32 cellular contexts compared by ENCODE assay signal in genomic region chr11:70483940-70484339, GRCh38.
"Had no signal": no experiment of that assay in that cellular context is flagged by ENCODE, and none has a peak within 500 bp of the region (broad histone marks: within the 10 kb centered on the region; RNA-seq: fewer than 3 reads in every experiment).

No MANE protein-coding gene starts in this region.

- H3K4me3 Mint-ChIP-seq: activated B cell treated with CpG ODN at 0.5 μM for 24 hours; activated CD8-positive, alpha-beta memory T cell treated with anti-CD3 and anti-CD28 coated beads, Interleukin-2, amount 10 ng/mL, durations not matched to agents 7 days and 5 days; activated CD8-positive, alpha-beta T cell treated with anti-CD3 and anti-CD28 coated beads, Interleukin-2, amount 10 ng/mL, durations not matched to agents 7 days and 5 days; activated naive CD4-positive, alpha-beta T cell treated with anti-CD3 and anti-CD28 coated beads, Interleukin-2, amount 50 U/mL, for 24 hours; activated naive CD8-positive, alpha-beta T cell treated with anti-CD3 and anti-CD28 coated beads, Interleukin-2, amount 50 U/mL, for 24 hours; effector memory CD8-positive, alpha-beta T cell; naive B cell; nephron progenitor cell; stimulated activated memory B cell treated with anti-CD40 and anti-IgM and Interleukin-4, amounts not matched to agents 10 μg/mL and 1 μg/mL and 100 μg/mL, for 72 hours; stimulated activated naive CD8-positive, alpha-beta T cell treated with anti-CD3 and anti-CD28 coated beads, Interleukin-15, amount 100 ng/mL, for 72 hours; type B pancreatic cell had no signal

- H3K9me3 ChIP-seq: gastrocnemius medialis, left ventricle myocardium inferior, psoas muscle, right atrium auricular region, uterus had no signal

- H3K27me3 Mint-ChIP-seq: activated CD8-positive, alpha-beta memory T cell treated with anti-CD3 and anti-CD28 coated beads, Interleukin-2, amount 10 ng/mL, durations not matched to agents 7 days and 5 days; activated naive CD4-positive, alpha-beta T cell treated with anti-CD3 and anti-CD28 coated beads, Interleukin-2, amount 50 U/mL, for 24 hours; type B pancreatic cell had no signal

- H3K27me3 ChIP-seq: gastrocnemius medialis, hepatocyte, right atrium auricular region, uterus had no signal

- H3K9me3 Mint-ChIP-seq: activated B cell treated with CpG ODN at 0.5 μM for 24 hours; activated naive CD4-positive, alpha-beta T cell treated with anti-CD3 and anti-CD28 coated beads, Interleukin-2, amount 50 U/mL, for 24 hours; activated naive CD8-positive, alpha-beta T cell treated with anti-CD3 and anti-CD28 coated beads, Interleukin-2, amount 50 U/mL, for 24 hours; activated T-helper 2 cell treated with anti-CD3 and anti-CD28 coated beads, Interferon-gamma antibody, Interleukin-2, Interleukin-4, amounts not matched to agents 10 μg/mL and 5 μg/mL and 100 μg/mL, durations not matched to agents 14 hours and 24 hours and 36 hours; effector memory CD8-positive, alpha-beta T cell; stimulated activated memory B cell treated with anti-CD40 and anti-IgM and Interleukin-4, amounts not matched to agents 10 μg/mL and 1 μg/mL and 100 μg/mL, for 72 hours; stimulated activated naive CD8-positive, alpha-beta T cell treated with anti-CD3 and anti-CD28 coated beads, Interleukin-15, amount 100 ng/mL, for 72 hours; type B pancreatic cell had no signal

- H3K36me3 Mint-ChIP-seq: activated CD8-positive, alpha-beta memory T cell treated with anti-CD3 and anti-CD28 coated beads, Interleukin-2, amount 10 ng/mL, durations not matched to agents 7 days and 5 days; activated naive CD4-positive, alpha-beta T cell treated with anti-CD3 and anti-CD28 coated beads, Interleukin-2, amount 50 U/mL, for 24 hours; naive B cell; stimulated activated memory B cell treated with anti-CD40 and anti-IgM and Interleukin-4, amounts not matched to agents 10 μg/mL and 1 μg/mL and 100 μg/mL, for 72 hours had no signal

- H3K36me3 ChIP-seq: gastrocnemius medialis, left ventricle myocardium inferior, right atrium auricular region, uterus had no signal

- H3K4me3 ChIP-seq: gastrocnemius medialis, hepatocyte, left ventricle myocardium inferior, psoas muscle, right atrium auricular region, smooth muscle cell, uterus had no signal

- H3K4me1 ChIP-seq: parathyroid adenoma had no signal

- H3K27ac ChIP-seq: gastrocnemius medialis, hepatocyte, parathyroid adenoma, psoas muscle, uterus had no signal

- H3K27ac Mint-ChIP-seq: activated B cell treated with CpG ODN at 0.5 μM for 24 hours; activated CD8-positive, alpha-beta memory T cell treated with anti-CD3 and anti-CD28 coated beads, Interleukin-2, amount 10 ng/mL, durations not matched to agents 7 days and 5 days; activated CD8-positive, alpha-beta T cell treated with anti-CD3 and anti-CD28 coated beads, Interleukin-2, amount 10 ng/mL, durations not matched to agents 7 days and 5 days; activated naive CD4-positive, alpha-beta T cell treated with anti-CD3 and anti-CD28 coated beads, Interleukin-2, amount 50 U/mL, for 24 hours; activated naive CD8-positive, alpha-beta T cell treated with anti-CD3 and anti-CD28 coated beads, Interleukin-2, amount 50 U/mL, for 24 hours; activated T-helper 2 cell treated with anti-CD3 and anti-CD28 coated beads, Interferon-gamma antibody, Interleukin-2, Interleukin-4, amounts not matched to agents 10 μg/mL and 5 μg/mL and 100 μg/mL, durations not matched to agents 14 hours and 24 hours and 36 hours; effector memory CD8-positive, alpha-beta T cell; naive B cell; nephron progenitor cell; stimulated activated memory B cell treated with anti-CD40 and anti-IgM and Interleukin-4, amounts not matched to agents 10 μg/mL and 1 μg/mL and 100 μg/mL, for 72 hours; stimulated activated naive CD8-positive, alpha-beta T cell treated with anti-CD3 and anti-CD28 coated beads, Interleukin-15, amount 100 ng/mL, for 72 hours; type B pancreatic cell had no signal

- H3K4me1 Mint-ChIP-seq: activated B cell treated with CpG ODN at 0.5 μM for 24 hours; activated CD8-positive, alpha-beta memory T cell treated with anti-CD3 and anti-CD28 coated beads, Interleukin-2, amount 10 ng/mL, durations not matched to agents 7 days and 5 days; activated naive CD4-positive, alpha-beta T cell treated with anti-CD3 and anti-CD28 coated beads, Interleukin-2, amount 50 U/mL, for 24 hours; activated naive CD8-positive, alpha-beta T cell treated with anti-CD3 and anti-CD28 coated beads, Interleukin-2, amount 50 U/mL, for 24 hours; naive B cell; nephron progenitor cell; stimulated activated memory B cell treated with anti-CD40 and anti-IgM and Interleukin-4, amounts not matched to agents 10 μg/mL and 1 μg/mL and 100 μg/mL, for 72 hours; stimulated activated naive CD8-positive, alpha-beta T cell treated with anti-CD3 and anti-CD28 coated beads, Interleukin-15, amount 100 ng/mL, for 72 hours had no signal

- DNase-seq: activated B cell treated with CpG ODN at 0.5 μM for 24 hours; activated CD8-positive, alpha-beta memory T cell treated with anti-CD3 and anti-CD28 coated beads, Interleukin-2, amount 10 ng/mL, durations not matched to agents 7 days and 5 days; activated CD8-positive, alpha-beta T cell treated with anti-CD3 and anti-CD28 coated beads, Interleukin-2, amount 10 ng/mL, durations not matched to agents 7 days and 5 days; activated naive CD8-positive, alpha-beta T cell treated with anti-CD3 and anti-CD28 coated beads, Interleukin-2, amount 50 U/mL, for 24 hours; activated T-cell treated with anti-CD3 and anti-CD28 coated beads, Interleukin-2, amount 50 U/mL, for 48 hours; caudate nucleus; cortex of kidney; effector memory CD8-positive, alpha-beta T cell; erythroblast; gastrocnemius medialis; glutamatergic neuron; islet precursor cell; left ventricle myocardium inferior; mammary epithelial cell; naive B cell; nephron progenitor cell; nucleus accumbens; psoas muscle; stimulated activated CD4-positive, alpha-beta T cell treated with anti-CD3 and anti-CD28 coated beads, Interleukin-1b, Interleukin-23, amount 100 ng/mL, for 48 hours; stimulated activated CD4-positive, alpha-beta T cell treated with anti-CD3 and anti-CD28 coated beads, Interleukin-4, amount 100 ng/mL, for 4 hours; stimulated activated CD8-positive, alpha-beta memory T cell treated with anti-CD3 and anti-CD28 coated beads, Interleukin-4, amount 100 ng/mL, for 48 hours; stimulated activated naive CD8-positive, alpha-beta T cell treated with anti-CD3 and anti-CD28 coated beads, Interleukin-15, amount 100 ng/mL, for 72 hours; substantia nigra; uterus had no signal
